9 cellular contexts compared by ENCODE assay signal in the genomic region with DNA sequence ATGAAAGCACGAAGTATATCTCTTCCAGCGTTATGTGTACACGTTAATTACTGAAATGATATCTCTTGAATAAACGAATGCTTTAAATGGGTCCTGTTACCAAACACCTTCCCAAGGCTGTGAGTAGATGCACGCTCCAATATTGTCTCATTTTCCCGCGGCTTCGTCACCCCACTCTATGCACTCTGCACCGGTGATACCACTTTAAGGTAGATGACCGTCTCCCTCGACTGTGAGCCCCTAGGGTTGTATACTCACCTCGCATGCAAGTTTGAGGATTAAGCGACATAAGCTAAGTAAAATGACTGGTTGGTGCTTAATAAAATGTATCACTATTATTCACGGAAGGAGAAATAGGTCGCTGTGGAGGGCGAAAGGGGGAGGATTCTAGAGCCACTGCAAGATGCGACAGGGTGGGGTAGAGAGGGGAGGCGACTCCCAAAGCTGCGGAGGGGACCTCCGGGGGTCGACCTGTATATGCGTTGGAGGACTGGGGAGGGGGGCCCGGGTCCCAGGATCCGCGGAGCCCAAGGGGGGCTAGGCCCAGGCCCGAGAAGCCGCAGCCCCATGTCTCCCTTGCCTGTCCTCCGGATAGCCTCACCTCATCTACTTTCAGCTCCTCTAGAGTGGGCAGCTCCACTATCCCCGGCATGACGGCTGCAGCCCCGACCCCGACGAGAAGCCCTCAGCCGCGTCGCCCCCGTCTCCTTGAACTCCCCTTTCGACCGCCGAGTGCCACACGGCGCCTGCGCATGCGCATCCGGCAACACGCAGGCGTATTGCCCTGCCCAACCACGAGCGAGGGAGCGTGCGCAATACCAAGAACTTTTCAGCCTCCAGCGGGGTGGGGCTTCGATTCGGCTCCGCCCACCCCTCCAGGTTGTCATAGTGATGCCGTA. TPM values are rescaled to one million over a fixed set of nuclear protein-coding genes. Genes with fewer than 3 reads are reported as not detected.
DNase-seq lines count a peak whose midpoint lies in the region; ATAC-seq and TF ChIP-seq lines count a peak whose summit lies in the region.
"Had no signal": no experiment of that assay in that cellular context is flagged by ENCODE, and none has a peak within 500 bp of the region (broad histone marks: within the 10 kb centered on the region; RNA-seq: fewer than 3 reads in every experiment).

MORN5 (plus strand) TSS at position 883 of the 899 bp plus-strand sequence. CDS start 65 bp downstream, outside the sequence.
NDUFA8 (minus strand) TSS at position 754 of the 899 bp plus-strand sequence; CDS start at position 652, 102 bp downstream.

- peaks cover 4% of the 10 kb centered on the region for H3K9me3 ChIP-seq in smooth muscle cell (replicated peaks; ENCODE audit: low read depth)

- H3K27me3 ChIP-seq in smooth muscle cell (ENCODE audit: low read depth), result no peaks in the 10 kb centered on the region

- ATAC-seq in HG03175 (IDR thresholded peaks at IDR 0.05; ENCODE audit: unreplicated experiment), result peak; percentile 95
- ATAC-seq in WTC11, result peak; percentile 96

- H3K27ac ChIP-seq in caudate nucleus (ENCODE audit: low read depth, low read length) (peak within 1 kb of the TSS; percentile 79), smooth muscle cell (ENCODE audit: low read depth) (peak within 1 kb of the TSS; percentile 24)

- H3K4me3 ChIP-seq in AG09309 (ENCODE audit: control insufficient read depth, low read depth, low read length), result peak within 1 kb of the TSS; percentile 95
- H3K4me3 ChIP-seq in smooth muscle cell, result peak within 1 kb of the TSS; percentile 72

- H3K27ac Mint-ChIP-seq in WTC11 (peak within 1 kb of the TSS; percentile 93), immature natural killer cell (peak within 1 kb of the TSS; percentile 90 to 97 (median 91))

- 4% methylated on average over 49 of the region's 56 CpGs for WGBS in smooth muscle cell (ENCODE audit: low lambda C conversion rate)

- H3K9ac ChIP-seq in smooth muscle cell (ENCODE audit: low read depth), result peak within 1 kb of the TSS; percentile 89

- TF ChIP-seq POLR2A in GM18951 (IDR thresholded peaks at IDR 0.05; ENCODE audit: extremely low read depth, insufficient read depth, insufficient read length), result peak; percentile 87

- TF ChIP-seq CTCF in AG09309 (IDR thresholded peaks at IDR 0.05; ENCODE audit: control insufficient read depth, insufficient read depth, low read depth, low read length, missing control alignments) (no peak), WTC11 (IDR thresholded peaks at IDR 0.05) (no peak), smooth muscle cell (IDR thresholded peaks at IDR 0.05; ENCODE audit: borderline replicate concordance, insufficient read depth, poor library complexity, severe bottlenecking) (no peak)

- H3K4me1 ChIP-seq in smooth muscle cell (ENCODE audit: low read depth), result peaks cover 8% of the 10 kb centered on the region

- H3K4me1 Mint-ChIP-seq in WTC11 (peaks cover 19% of the 10 kb centered on the region), immature natural killer cell (peaks cover 42 to 53% of the 10 kb centered on the region in 2 donors)

- peaks cover 52% of the 10 kb centered on the region for H3K79me2 ChIP-seq in smooth muscle cell (ENCODE audit: low read depth)

- peak within 1 kb of the TSS; percentile 96 for H3K4me3 Mint-ChIP-seq in WTC11
- H3K4me3 Mint-ChIP-seq in immature natural killer cell, result peak within 1 kb of the TSS; percentile 93 to 99 (median 95)

- H2AFZ ChIP-seq in smooth muscle cell (ENCODE audit: low read depth), result peak within 1 kb of the TSS; percentile 79

- CTCF ChIA-PET in WTC11 (lab: Charles Lee), result interaction anchor here (1.1 to 2.9 kb wide), 7 partner anchors 15 to 191 kb away, joined by 3 to 24 read pairs (median 12); no protein-coding TSS in a partner anchor

- H3K9me3 Mint-ChIP-seq in WTC11 (peaks cover 18% of the 10 kb centered on the region), immature natural killer cell (peaks cover 0 to 5% (median under 1%) of the 10 kb centered on the region in 6 donors)

- H3K4me2 ChIP-seq in smooth muscle cell, result peak within 1 kb of the TSS; percentile 94

- H3K36me3 Mint-ChIP-seq in WTC11, result peaks cover 10% of the 10 kb centered on the region
- no peaks in the 10 kb centered on the region for H3K36me3 Mint-ChIP-seq in immature natural killer cell

- in situ Hi-C loops in GM18951 (cut with MboI; ENCODE audit: low sequenced_read_pairs, unreplicated experiment), result no loop called here

- POLR2A ChIA-PET in WTC11 (lab: Charles Lee), result no interaction called here

- H3K27me3 Mint-ChIP-seq in WTC11 (ENCODE audit: low read depth) (peaks cover 31% of the 10 kb centered on the region), immature natural killer cell (ENCODE audit: low read depth in 3 of 3) (peaks cover 8 to 12% (median 10%) of the 10 kb centered on the region in 3 donors)

- H4K20me1 ChIP-seq in smooth muscle cell (ENCODE audit: low read depth), result peaks cover 37% of the 10 kb centered on the region

- peak; percentile 81 for DNase-seq in AG09309 (ENCODE audit: low read depth)
- peak; percentile 89 for DNase-seq in NCI-H2227 treated with DMSO at 0.1 percent for 48 hours (lab: John Stamatoyannopoulos, UW)
- peak; percentile 99 for DNase-seq in WTC11 (ENCODE audit: low spot score)
- peak in 60 of 61 donors; percentile 54 to 95 (median 90) for DNase-seq in caudate nucleus (lab: John Stamatoyannopoulos, UW)
- peak; percentile 95 to 96 (median 95) for DNase-seq in immature natural killer cell
- peak; percentile 89 for DNase-seq in smooth muscle cell (lab: John Stamatoyannopoulos, UW; ENCODE audit: unreplicated experiment)

- H3F3A ChIP-seq in smooth muscle cell (ENCODE audit: low read depth), result no peaks in the 10 kb centered on the region

- H3K36me3 ChIP-seq in smooth muscle cell (ENCODE audit: low read depth), result no peaks in the 10 kb centered on the region

TF ChIP-seq in WTC11, 78 proteins besides CTCF, POLR2A, EP300 and RAD21 (continues in another document):
- TF ChIP-seq NR1H2 (CRISPR knock-in tag; IDR thresholded peaks at IDR 0.05) (no peak), IRF2 (CRISPR knock-in tag; IDR thresholded peaks at IDR 0.05; ENCODE audit: borderline replicate concordance, low read depth) (no peak), ESRRA (CRISPR knock-in tag; IDR thresholded peaks at IDR 0.05; ENCODE audit: borderline replicate concordance) (no peak), FOXK1 (CRISPR knock-in tag; IDR thresholded peaks at IDR 0.05) (peak; percentile 67; the same call in 1 of the 2 replicates), PRRX2 (CRISPR knock-in tag; IDR thresholded peaks at IDR 0.05) (no peak)
- TF ChIP-seq, protein P1, sequence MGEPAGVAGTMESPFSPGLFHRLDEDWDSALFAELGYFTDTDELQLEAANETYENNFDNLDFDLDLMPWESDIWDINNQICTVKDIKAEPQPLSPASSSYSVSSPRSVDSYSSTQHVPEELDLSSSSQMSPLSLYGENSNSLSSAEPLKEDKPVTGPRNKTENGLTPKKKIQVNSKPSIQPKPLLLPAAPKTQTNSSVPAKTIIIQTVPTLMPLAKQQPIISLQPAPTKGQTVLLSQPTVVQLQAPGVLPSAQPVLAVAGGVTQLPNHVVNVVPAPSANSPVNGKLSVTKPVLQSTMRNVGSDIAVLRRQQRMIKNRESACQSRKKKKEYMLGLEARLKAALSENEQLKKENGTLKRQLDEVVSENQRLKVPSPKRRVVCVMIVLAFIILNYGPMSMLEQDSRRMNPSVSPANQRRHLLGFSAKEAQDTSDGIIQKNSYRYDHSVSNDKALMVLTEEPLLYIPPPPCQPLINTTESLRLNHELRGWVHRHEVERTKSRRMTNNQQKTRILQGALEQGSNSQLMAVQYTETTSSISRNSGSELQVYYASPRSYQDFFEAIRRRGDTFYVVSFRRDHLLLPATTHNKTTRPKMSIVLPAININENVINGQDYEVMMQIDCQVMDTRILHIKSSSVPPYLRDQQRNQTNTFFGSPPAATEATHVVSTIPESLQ (CRISPR knock-in tag; IDR thresholded peaks at IDR 0.05), result no peak
- TF ChIP-seq, protein P2, sequence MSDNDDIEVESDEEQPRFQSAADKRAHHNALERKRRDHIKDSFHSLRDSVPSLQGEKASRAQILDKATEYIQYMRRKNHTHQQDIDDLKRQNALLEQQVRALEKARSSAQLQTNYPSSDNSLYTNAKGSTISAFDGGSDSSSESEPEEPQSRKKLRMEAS (CRISPR knock-in tag; IDR thresholded peaks at IDR 0.05), result 0 out of 2 replicates have a peak, but pooled peaks have one; percentile 15
- TF ChIP-seq, protein P3, sequence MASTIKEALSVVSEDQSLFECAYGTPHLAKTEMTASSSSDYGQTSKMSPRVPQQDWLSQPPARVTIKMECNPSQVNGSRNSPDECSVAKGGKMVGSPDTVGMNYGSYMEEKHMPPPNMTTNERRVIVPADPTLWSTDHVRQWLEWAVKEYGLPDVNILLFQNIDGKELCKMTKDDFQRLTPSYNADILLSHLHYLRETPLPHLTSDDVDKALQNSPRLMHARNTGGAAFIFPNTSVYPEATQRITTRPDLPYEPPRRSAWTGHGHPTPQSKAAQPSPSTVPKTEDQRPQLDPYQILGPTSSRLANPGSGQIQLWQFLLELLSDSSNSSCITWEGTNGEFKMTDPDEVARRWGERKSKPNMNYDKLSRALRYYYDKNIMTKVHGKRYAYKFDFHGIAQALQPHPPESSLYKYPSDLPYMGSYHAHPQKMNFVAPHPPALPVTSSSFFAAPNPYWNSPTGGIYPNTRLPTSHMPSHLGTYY (CRISPR knock-in tag; IDR thresholded peaks at IDR 0.05), result no peak
- TF ChIP-seq, protein P4, sequence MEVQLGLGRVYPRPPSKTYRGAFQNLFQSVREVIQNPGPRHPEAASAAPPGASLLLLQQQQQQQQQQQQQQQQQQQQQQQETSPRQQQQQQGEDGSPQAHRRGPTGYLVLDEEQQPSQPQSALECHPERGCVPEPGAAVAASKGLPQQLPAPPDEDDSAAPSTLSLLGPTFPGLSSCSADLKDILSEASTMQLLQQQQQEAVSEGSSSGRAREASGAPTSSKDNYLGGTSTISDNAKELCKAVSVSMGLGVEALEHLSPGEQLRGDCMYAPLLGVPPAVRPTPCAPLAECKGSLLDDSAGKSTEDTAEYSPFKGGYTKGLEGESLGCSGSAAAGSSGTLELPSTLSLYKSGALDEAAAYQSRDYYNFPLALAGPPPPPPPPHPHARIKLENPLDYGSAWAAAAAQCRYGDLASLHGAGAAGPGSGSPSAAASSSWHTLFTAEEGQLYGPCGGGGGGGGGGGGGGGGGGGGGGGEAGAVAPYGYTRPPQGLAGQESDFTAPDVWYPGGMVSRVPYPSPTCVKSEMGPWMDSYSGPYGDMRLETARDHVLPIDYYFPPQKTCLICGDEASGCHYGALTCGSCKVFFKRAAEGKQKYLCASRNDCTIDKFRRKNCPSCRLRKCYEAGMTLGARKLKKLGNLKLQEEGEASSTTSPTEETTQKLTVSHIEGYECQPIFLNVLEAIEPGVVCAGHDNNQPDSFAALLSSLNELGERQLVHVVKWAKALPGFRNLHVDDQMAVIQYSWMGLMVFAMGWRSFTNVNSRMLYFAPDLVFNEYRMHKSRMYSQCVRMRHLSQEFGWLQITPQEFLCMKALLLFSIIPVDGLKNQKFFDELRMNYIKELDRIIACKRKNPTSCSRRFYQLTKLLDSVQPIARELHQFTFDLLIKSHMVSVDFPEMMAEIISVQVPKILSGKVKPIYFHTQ (CRISPR knock-in tag; IDR thresholded peaks at IDR 0.05), result no peak

RNA-seq across cellular contexts. Expression of gene MORN5, which starts in this region (rescaled TPM):
- total RNA-seq in WTC11 (2021), result not detected in 3 replicates
- polyA plus RNA-seq in immature natural killer cell, result not detected
- total RNA-seq in smooth muscle cell, result not detected in 2 replicates
- polyA plus RNA-seq in smooth muscle cell, result not detected in 2 replicates
- total RNA-seq: T-helper 2 cell treated with Interferon-gamma antibody and Interleukin-4, amounts not matched to agents 100 ng/mL and 5 ng/mL, for 36 hours had no signal

RNA-seq across cellular contexts. Expression of gene NDUFA8, which starts in this region (rescaled TPM):
- total RNA-seq in WTC11 (2021), result 70.7 to 71.8 TPM (median 71.2 TPM) in 3 replicates
- polyA plus RNA-seq in immature natural killer cell, result 10 to 100 TPM; 67.9 to 89.2 (median 79.3) TPM
- 28.5 and 47.5 TPM in 2 replicates for total RNA-seq in smooth muscle cell
- polyA plus RNA-seq in smooth muscle cell, result 126 and 128 TPM in 2 replicates

Comparison
In these comparisons a context has a peak if more than half of its experiments do, and no peak if none do; other contexts are left out.
1. Peak in every context shown above with its lines: DNase-seq, ATAC-seq, H3K4me3 ChIP-seq and H3K27ac ChIP-seq.